In the genomic region with DNA sequence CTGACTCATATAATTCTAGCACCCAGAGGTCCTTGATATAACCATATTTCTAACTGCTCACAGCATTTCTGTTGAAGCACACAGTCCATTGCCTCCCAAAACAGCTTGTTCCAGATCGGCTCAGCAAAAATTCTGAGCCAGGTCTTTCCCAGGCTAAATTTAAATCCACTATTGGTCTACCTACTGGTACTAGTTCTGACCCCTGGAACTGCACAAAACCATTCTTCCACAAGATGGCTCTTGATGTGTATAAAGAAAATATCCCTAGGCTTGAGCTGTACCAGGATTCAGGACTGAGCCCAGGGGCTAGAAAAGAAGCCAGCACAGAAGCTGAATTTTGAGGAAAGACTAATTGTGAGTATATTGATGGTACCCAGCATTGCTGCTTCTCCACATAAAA, we compare ENCODE assay signal across 1 cellular context.
TF ChIP-seq lines count a peak whose summit lies in the region.

No MANE protein-coding gene starts in this region.

TF ChIP-seq in HEK293T, 16 proteins besides CTCF, POLR2A, EP300 and RAD21 (continued from another document):
- TF ChIP-seq BHLHE40 (IDR thresholded peaks at IDR 0.05; ENCODE audit: borderline replicate concordance) (no peak), HDGF (IDR thresholded peaks at IDR 0.05; ENCODE audit: borderline replicate concordance) (no peak), NFRKB (IDR thresholded peaks at IDR 0.05) (no peak), FOXA1 (IDR thresholded peaks at IDR 0.05) (no peak), LEF1 (IDR thresholded peaks at IDR 0.05; ENCODE audit: borderline replicate concordance) (no peak)
